8 cellular contexts compared by ENCODE assay signal in the genomic region with DNA sequence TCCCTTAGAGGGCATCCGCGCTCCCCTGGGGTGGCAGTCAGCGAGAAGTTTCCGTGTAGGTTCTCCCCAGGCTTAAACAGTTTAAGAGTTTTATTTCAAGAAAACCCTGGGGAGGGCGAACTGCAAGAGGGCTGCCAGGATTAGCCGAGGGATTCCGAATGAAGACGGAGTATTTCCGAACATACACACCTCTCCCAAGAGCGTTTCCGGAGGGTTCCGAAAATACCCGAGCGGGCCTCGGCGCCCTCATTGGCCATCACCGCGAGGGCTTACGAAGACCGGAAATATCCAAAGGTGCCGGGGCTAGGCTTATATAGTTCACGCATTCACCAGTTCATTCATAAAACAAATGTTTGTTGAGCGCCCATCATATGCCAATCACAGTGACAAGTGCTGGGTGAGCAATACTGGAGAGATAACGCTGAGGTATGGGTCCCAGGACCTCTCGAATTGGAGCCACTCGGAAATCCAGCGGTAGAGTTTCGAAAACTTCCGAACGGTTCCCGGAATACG. TPM values are rescaled to one million over a fixed set of nuclear protein-coding genes. Genes with fewer than 3 reads are reported as not detected.
DNase-seq lines count a peak whose midpoint lies in the region; ATAC-seq and TF ChIP-seq lines count a peak whose summit lies in the region.

No MANE protein-coding gene starts in this region.

- TF ChIP-seq CTCF in GM12864 (IDR thresholded peaks at IDR 0.05; ENCODE audit: low read depth, low read length, missing control alignments) (no peak), heart right ventricle (IDR thresholded peaks at IDR 0.05) (no peak), tibial nerve (IDR thresholded peaks at IDR 0.05) (no peak)

- ATAC-seq in HG02840 (IDR thresholded peaks at IDR 0.05; ENCODE audit: low FRiP score, unreplicated experiment) (peak; percentile 57), heart right ventricle (peak; percentile 86 to 95 (median 90))

- no peak for TF ChIP-seq POLR2A in tibial nerve (IDR thresholded peaks at IDR 0.05)

- 0 to 1% (median 0%) methylated on average over 32 of the region's 32 CpGs for WGBS in adipose tissue, 3 donors
- 0 to 1% methylated on average over 32 of the region's 32 CpGs for WGBS in heart right ventricle, 2 donors
- 0 to 1% methylated on average over 26 to 32 of the region's 32 CpGs for WGBS in tibial nerve, 2 donors

- H3K4me1 ChIP-seq in heart right ventricle: peaks cover 27 to 56% (median 44%) of the 10 kb centered on the region in 9 donors
- H3K4me1 ChIP-seq in tibial nerve: peaks cover 0 to 57% (median 37%) of the 10 kb centered on the region in 4 donors

- H3K27me3 ChIP-seq in heart right ventricle (no peaks in the 10 kb centered on the region), tibial nerve (no peaks in the 10 kb centered on the region)

- DNase-seq in GM12864 (ENCODE audit: low read depth): peak; percentile 85
- DNase-seq in NCI-H1436 (lab: John Stamatoyannopoulos, UW): peak; percentile 98
- peak; percentile 96 for DNase-seq in SW480 (ENCODE audit: low spot score)
- DNase-seq in heart right ventricle: peak; percentile 96 to 97
- peak; percentile 95 for DNase-seq in pons (ENCODE audit: low spot score)
- peak; percentile 98 to 99 for DNase-seq in tibial nerve (ENCODE audit: low spot score in 2 of 2)

- H3K36me3 ChIP-seq in heart right ventricle (peaks cover 0 to 38% (median 32%) of the 10 kb centered on the region in 9 donors), tibial nerve (peaks cover 0 to 35% (median 12%) of the 10 kb centered on the region in 3 donors)

- H3K27ac ChIP-seq in adipose tissue (ENCODE audit: low read depth, low read length) (peak overlapping the region; percentile 12), heart right ventricle (peak overlapping the region; percentile 77 to 97 (median 91)), tibial nerve (peak overlapping the region; percentile 79 to 97 (median 92))

- TF ChIP-seq EP300 in tibial nerve (IDR thresholded peaks at IDR 0.05): no peak

- no peaks in the 10 kb centered on the region for H3K9me3 ChIP-seq in heart right ventricle
- H3K9me3 ChIP-seq in tibial nerve: no peaks in the 10 kb centered on the region

- peak overlapping the region; percentile 66 for H3K4me3 ChIP-seq in GM12864 (ENCODE audit: low read depth, low read length)
- peak overlapping the region; percentile 18 to 99 (median 80) for H3K4me3 ChIP-seq in heart right ventricle
- peak overlapping the region; percentile 69 to 95 (median 92) for H3K4me3 ChIP-seq in tibial nerve

- intact Hi-C loops in heart right ventricle (cut with DNase I): loop anchor here in 5 of 10 donors (1.0 to 10.0 kb wide), 7 partner anchors 23 to 103 kb away; partner anchors contain the start of genes KMT5C (in 3 of the 5), BRSK1 (in 1 of the 5), C19orf85 (in 1 of the 5) and HSPBP1 (in 1 of the 5)

RNA-seq across cellular contexts. Expression of gene RPL28, which starts 0.4 kb away (rescaled TPM):
- polyA plus RNA-seq in adipose tissue (1,000 to 10,000 TPM in 2 of 3 donors, 100 to 1,000 TPM in 1; 888 to 2,238 (median 2,131) TPM), heart right ventricle (1,000 to 10,000 TPM in 1 of 2 donors, 100 to 1,000 TPM in 1; 776 to 1,617 TPM)
- total RNA-seq in heart right ventricle (1,000 to 10,000 TPM in 1 of 10 donors, 100 to 1,000 TPM in 9; 473 to 1,031 (median 577) TPM), tibial nerve (100 to 1,000 TPM; 266 to 574 (median 354) TPM)

RNA-seq across cellular contexts. Expression of gene TMEM238, which starts 1.2 kb away (rescaled TPM):
- polyA plus RNA-seq in adipose tissue (under 1 TPM in 2 of 3 donors, not detected in 1; 0.16 to 0.90 TPM), heart right ventricle (under 1 TPM in 1 of 2 donors, not detected in 1; 0.06 TPM)
- total RNA-seq in heart right ventricle (1 to 10 TPM in 2 of 10 donors, under 1 TPM in 6, not detected in 2; 0.25 to 1.3 (median 0.49) TPM), tibial nerve (1 to 10 TPM in 2 of 4 donors, under 1 TPM in 2; 0.63 to 7.5 (median 2.6) TPM)

RNA-seq across cellular contexts. Expression of gene TMEM190, which starts 8.7 kb away (rescaled TPM):
- polyA plus RNA-seq in adipose tissue (not detected), heart right ventricle (not detected)
- total RNA-seq in heart right ventricle (not detected), tibial nerve (1 to 10 TPM in 1 of 4 donors, not detected in 3; 2.7 TPM)

RNA-seq across cellular contexts. Expression of gene IL11, which starts 15.0 kb away (rescaled TPM):
- polyA plus RNA-seq in adipose tissue (1 to 10 TPM in 1 of 3 donors, under 1 TPM in 1, not detected in 1; 0.28 to 1.7 TPM), heart right ventricle (under 1 TPM; 0.30 to 0.37 TPM)
- total RNA-seq in heart right ventricle (not detected), tibial nerve (under 1 TPM in 1 of 4 donors, not detected in 3; 0.21 TPM)

RNA-seq across cellular contexts. Expression of gene GARIN5B, which starts 22.2 kb away (rescaled TPM):
- polyA plus RNA-seq in adipose tissue (not detected), heart right ventricle (not detected)
- total RNA-seq in heart right ventricle (not detected), tibial nerve (not detected)

Comparison
In these comparisons a context has a peak if more than half of its experiments do, and no peak if none do; other contexts are left out.
1. Peak in every context shown above with its lines: DNase-seq, ATAC-seq, H3K4me3 ChIP-seq and H3K27ac ChIP-seq.
2. H3K27ac ChIP-seq: peak in every context shown above with its lines; median percentile 92 in tibial nerve; 91 in heart right ventricle; 12 in adipose tissue.